ENCODE assay signal across 1 cellular context in the genomic region with DNA sequence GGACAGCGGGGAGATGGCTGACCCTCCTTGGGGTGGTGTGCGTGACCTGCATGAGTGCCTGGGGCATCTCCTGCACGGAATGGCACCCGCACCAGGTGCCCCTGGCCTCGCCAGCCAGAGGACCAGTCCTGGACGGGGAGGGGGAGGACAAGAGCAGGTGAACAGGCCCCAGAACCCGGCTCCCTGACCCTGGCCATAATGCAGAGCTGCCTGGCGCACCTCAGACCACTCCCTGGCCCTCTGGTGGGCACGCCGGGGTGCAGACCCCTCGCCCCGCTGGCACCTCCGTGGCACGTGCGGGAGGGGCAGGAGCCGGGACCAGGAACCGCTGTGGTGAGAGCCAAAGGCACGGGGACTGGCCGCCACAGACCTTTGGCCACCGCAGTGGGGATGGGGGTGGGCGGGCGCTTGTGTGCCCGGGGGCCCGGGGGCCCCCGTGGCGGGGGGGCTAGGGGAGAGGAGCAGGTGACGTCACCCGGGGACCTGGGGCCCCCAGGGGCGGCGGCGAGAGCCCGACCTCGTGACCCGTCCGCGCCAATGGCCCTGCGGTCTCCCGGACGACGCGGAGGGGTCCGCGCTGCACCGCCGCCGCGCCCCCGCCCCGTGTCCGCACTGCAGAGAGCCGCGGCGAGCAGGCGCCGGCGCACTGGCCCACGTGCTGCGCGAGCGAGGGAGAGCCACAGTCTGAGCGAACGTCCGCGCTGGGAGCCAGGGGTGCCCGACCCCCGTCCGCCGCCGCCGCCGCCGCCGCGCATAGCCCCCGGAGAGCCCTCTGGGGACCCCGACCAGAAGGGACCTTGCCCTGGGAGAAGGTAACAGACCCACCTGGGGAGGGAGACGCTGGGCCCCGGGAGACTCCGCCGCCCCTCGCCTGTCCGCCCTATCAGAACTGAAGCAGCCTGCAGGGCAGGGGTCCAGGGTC.
A peak's percentile ranks its signal among the peaks of the same experiment; 100 is the strongest.
TF ChIP-seq lines count a peak whose summit lies in the region.

A gene with protein sequence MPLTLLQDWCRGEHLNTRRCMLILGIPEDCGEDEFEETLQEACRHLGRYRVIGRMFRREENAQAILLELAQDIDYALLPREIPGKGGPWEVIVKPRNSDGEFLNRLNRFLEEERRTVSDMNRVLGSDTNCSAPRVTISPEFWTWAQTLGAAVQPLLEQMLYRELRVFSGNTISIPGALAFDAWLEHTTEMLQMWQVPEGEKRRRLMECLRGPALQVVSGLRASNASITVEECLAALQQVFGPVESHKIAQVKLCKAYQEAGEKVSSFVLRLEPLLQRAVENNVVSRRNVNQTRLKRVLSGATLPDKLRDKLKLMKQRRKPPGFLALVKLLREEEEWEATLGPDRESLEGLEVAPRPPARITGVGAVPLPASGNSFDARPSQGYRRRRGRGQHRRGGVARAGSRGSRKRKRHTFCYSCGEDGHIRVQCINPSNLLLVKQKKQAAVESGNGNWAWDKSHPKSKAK (plus strand): TSS at position 644 of the 922 bp plus-strand sequence. CDS start 586 bp downstream, outside the sequence.

TF ChIP-seq in H1, 55 proteins besides CTCF, POLR2A, EP300 and RAD21:
- TF ChIP-seq RNF2 (IDR thresholded peaks at IDR 0.05; ENCODE audit: borderline replicate concordance, low read depth, low read length, missing control alignments, poor library complexity, severe bottlenecking) (no peak), GABPA (IDR thresholded peaks at IDR 0.05; ENCODE audit: borderline replicate concordance, insufficient read depth, low read length) (no peak), SRF (IDR thresholded peaks at IDR 0.05; ENCODE audit: low read depth, low read length) (no peak), KDM4A (IDR thresholded peaks at IDR 0.05; ENCODE audit: low read depth, low read length, severe bottlenecking) (peak; percentile 55), SIX5 (IDR thresholded peaks at IDR 0.05; ENCODE audit: low read depth, low read length) (no peak), HDAC2 (IDR thresholded peaks at IDR 0.05; ENCODE audit: borderline replicate concordance in 1 of 2, low read depth in 2 of 2, low read length in 2 of 2) (no peak), PHF8 (conservative IDR thresholded peaks at IDR 0.05; ENCODE audit: low read depth, low read length) (0 out of 2 replicates have a peak, but pooled peaks have one; percentile 14), JUN (IDR thresholded peaks at IDR 0.05; ENCODE audit: low read depth, low read length) (no peak), ASH2L (IDR thresholded peaks at IDR 0.05; ENCODE audit: low read length) (no peak)
- TF ChIP-seq, protein P1, sequence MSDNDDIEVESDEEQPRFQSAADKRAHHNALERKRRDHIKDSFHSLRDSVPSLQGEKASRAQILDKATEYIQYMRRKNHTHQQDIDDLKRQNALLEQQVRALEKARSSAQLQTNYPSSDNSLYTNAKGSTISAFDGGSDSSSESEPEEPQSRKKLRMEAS (IDR thresholded peaks at IDR 0.05), result peak; percentile 83
- TF ChIP-seq, protein P2, sequence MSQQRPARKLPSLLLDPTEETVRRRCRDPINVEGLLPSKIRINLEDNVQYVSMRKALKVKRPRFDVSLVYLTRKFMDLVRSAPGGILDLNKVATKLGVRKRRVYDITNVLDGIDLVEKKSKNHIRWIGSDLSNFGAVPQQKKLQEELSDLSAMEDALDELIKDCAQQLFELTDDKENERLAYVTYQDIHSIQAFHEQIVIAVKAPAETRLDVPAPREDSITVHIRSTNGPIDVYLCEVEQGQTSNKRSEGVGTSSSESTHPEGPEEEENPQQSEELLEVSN (IDR thresholded peaks at IDR 0.05), result peak; percentile 81
TF ChIP-seq in H1: peak in this region for 4.
